ENCODE assay signal across 12 cellular contexts in the genomic region with DNA sequence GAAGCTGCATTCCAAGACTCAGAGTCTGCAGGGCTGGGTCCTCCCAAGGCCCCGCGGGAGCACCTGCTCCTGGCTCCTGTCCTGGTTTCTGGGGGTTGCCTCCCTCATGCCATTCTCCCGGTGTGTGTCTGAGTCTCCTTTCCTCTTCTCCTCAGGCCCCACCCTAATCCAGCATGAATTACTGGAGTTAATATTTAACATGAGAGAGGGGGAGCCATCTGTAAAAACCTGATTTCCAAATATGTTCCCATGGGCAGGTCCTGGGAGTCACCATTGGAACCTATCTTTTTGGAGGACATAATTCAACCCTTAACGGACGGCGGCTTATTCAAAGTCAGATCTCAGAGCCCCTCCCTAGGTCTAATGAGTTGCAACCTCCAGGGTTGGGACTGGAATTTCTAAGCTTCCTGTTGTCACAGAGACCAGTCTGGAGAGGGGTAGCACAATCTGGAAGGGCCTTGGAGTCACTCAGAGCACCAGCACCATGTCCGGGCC. TPM values are rescaled to one million over a fixed set of nuclear protein-coding genes. Genes with fewer than 3 reads are reported as not detected.
DNase-seq lines count a peak whose midpoint lies in the region; ATAC-seq and TF ChIP-seq lines count a peak whose summit lies in the region.
"Had no signal": no experiment of that assay in that cellular context is flagged by ENCODE, and none has a peak within 500 bp of the region (broad histone marks: within the 10 kb centered on the region; RNA-seq: fewer than 3 reads in every experiment).

No MANE protein-coding gene starts in this region.

- CTCF ChIA-PET in activated CD4-positive, alpha-beta T cell treated with anti-CD3 and anti-CD28 coated beads, Interleukin-2, amount 10 ng/mL, durations not matched to agents 7 days and 5 days (lab: Charles Lee): interaction anchor here (1.4 kb wide), 1 partner anchor 9 kb away, joined by 5 read pairs; no protein-coding TSS in a partner anchor

- no peak for TF ChIP-seq CTCF in progenitor cell of endocrine pancreas (IDR thresholded peaks at IDR 0.05; ENCODE audit: unreplicated experiment)

- POLR2A ChIA-PET in activated CD4-positive, alpha-beta T cell treated with anti-CD3 and anti-CD28 coated beads, Interleukin-2, amount 10 ng/mL, durations not matched to agents 7 days and 5 days (lab: Charles Lee): no interaction called here

- peak; percentile 72 for DNase-seq in HT-29 (ENCODE audit: low spot score)
- no peak for DNase-seq in progenitor cell of endocrine pancreas (ENCODE audit: low spot score, unreplicated experiment)
- DNase-seq in T-helper 2 cell: no peak
- no peak for DNase-seq in activated CD4-positive, alpha-beta T cell treated with anti-CD3 and anti-CD28 coated beads, Interleukin-2, amount 10 ng/mL, durations not matched to agents 7 days and 5 days
- DNase-seq: activated T-cell treated with anti-CD3 and anti-CD28 coated beads for 4 hours, DMS 273 treated with DMSO at 0.1 percent for 48 hours, NCI-H69 had no signal

- peaks cover 14% of the 10 kb centered on the region for H3K4me1 Mint-ChIP-seq in progenitor cell of endocrine pancreas (ENCODE audit: low read depth)
- peaks cover 12% of the 10 kb centered on the region for H3K4me1 Mint-ChIP-seq in activated CD4-positive, alpha-beta T cell treated with anti-CD3 and anti-CD28 coated beads, Interleukin-2, amount 10 ng/mL, durations not matched to agents 7 days and 5 days

- H3K27me3 Mint-ChIP-seq in progenitor cell of endocrine pancreas: no peaks in the 10 kb centered on the region
- no peaks in the 10 kb centered on the region for H3K27me3 Mint-ChIP-seq in activated CD4-positive, alpha-beta T cell treated with anti-CD3 and anti-CD28 coated beads, Interleukin-2, amount 10 ng/mL, durations not matched to agents 7 days and 5 days

- H3K27ac Mint-ChIP-seq in progenitor cell of endocrine pancreas: peak overlapping the region; percentile 62
- H3K27ac Mint-ChIP-seq in activated CD4-positive, alpha-beta T cell treated with anti-CD3 and anti-CD28 coated beads, Interleukin-2, amount 10 ng/mL, durations not matched to agents 7 days and 5 days: no peak overlapping the region
- H3K27ac Mint-ChIP-seq: T-helper 1 cell treated with Interleukin-12 subunit alpha and Interleukin-12 subunit beta and Interleukin-4 antibody, amounts not matched to agents 30 μg/mL and 1 μg/mL, for 36 hours had no signal

- no peak overlapping the region for H3K4me3 Mint-ChIP-seq in progenitor cell of endocrine pancreas (ENCODE audit: low read depth)
- H3K4me3 Mint-ChIP-seq in activated CD4-positive, alpha-beta T cell treated with anti-CD3 and anti-CD28 coated beads, Interleukin-2, amount 10 ng/mL, durations not matched to agents 7 days and 5 days: no peak overlapping the region
- H3K4me3 Mint-ChIP-seq: T-helper 1 cell treated with Interleukin-12 subunit alpha and Interleukin-12 subunit beta and Interleukin-4 antibody, amounts not matched to agents 30 μg/mL and 1 μg/mL, for 36 hours had no signal

- ATAC-seq in esophagus mucosa (peak; percentile 39), GM19397 (IDR thresholded peaks at IDR 0.05; ENCODE audit: unreplicated experiment) (no peak)

- H3K9me3 Mint-ChIP-seq in progenitor cell of endocrine pancreas (ENCODE audit: low read depth): no peaks in the 10 kb centered on the region
- no peaks in the 10 kb centered on the region for H3K9me3 Mint-ChIP-seq in activated CD4-positive, alpha-beta T cell treated with anti-CD3 and anti-CD28 coated beads, Interleukin-2, amount 10 ng/mL, durations not matched to agents 7 days and 5 days
- H3K9me3 Mint-ChIP-seq: T-helper 1 cell treated with Interleukin-12 subunit alpha and Interleukin-12 subunit beta and Interleukin-4 antibody, amounts not matched to agents 30 μg/mL and 1 μg/mL, for 36 hours had no signal

- no peaks in the 10 kb centered on the region for H3K36me3 Mint-ChIP-seq in progenitor cell of endocrine pancreas (ENCODE audit: insufficient read depth)
- no peaks in the 10 kb centered on the region for H3K36me3 Mint-ChIP-seq in activated CD4-positive, alpha-beta T cell treated with anti-CD3 and anti-CD28 coated beads, Interleukin-2, amount 10 ng/mL, durations not matched to agents 7 days and 5 days (ENCODE audit: low read depth)

RNA-seq across cellular contexts. Expression of a gene that starts 5.4 kb away (rescaled TPM):
- total RNA-seq in HT-29 (2014; rRNA removed; shearing (Covaris generic)): 0.20 TPM in 1 of 2 replicates, not detected in the other
- total RNA-seq in esophagus mucosa: 0.44 TPM
- not detected in 2 replicates for total RNA-seq in progenitor cell of endocrine pancreas
- not detected for total RNA-seq in activated CD4-positive, alpha-beta T cell treated with anti-CD3 and anti-CD28 coated beads, Interleukin-2, amount 10 ng/mL, durations not matched to agents 7 days and 5 days
- total RNA-seq: mononuclear cell, subcutaneous adipose tissue had no signal

RNA-seq across cellular contexts. Expression of a gene that starts 16.8 kb away (rescaled TPM):
- 225 and 231 TPM in 2 replicates for total RNA-seq in HT-29 (2014; rRNA removed; shearing (Covaris generic))
- total RNA-seq in esophagus mucosa (73.0 TPM), progenitor cell of endocrine pancreas (50.5 and 51.5 TPM in 2 replicates)
- total RNA-seq in activated CD4-positive, alpha-beta T cell treated with anti-CD3 and anti-CD28 coated beads, Interleukin-2, amount 10 ng/mL, durations not matched to agents 7 days and 5 days: 10 to 100 TPM; 49.7 to 57.6 TPM

RNA-seq across cellular contexts. Expression of a gene that starts 21.0 kb away (rescaled TPM):
- 4.1 and 7.2 TPM in 2 replicates for total RNA-seq in HT-29 (2014; rRNA removed; shearing (Covaris generic))
- total RNA-seq in esophagus mucosa: 2.0 TPM
- total RNA-seq in progenitor cell of endocrine pancreas: 0.12 and 0.58 TPM in 2 replicates
- 100 to 1,000 TPM; 331 to 364 TPM for total RNA-seq in activated CD4-positive, alpha-beta T cell treated with anti-CD3 and anti-CD28 coated beads, Interleukin-2, amount 10 ng/mL, durations not matched to agents 7 days and 5 days

RNA-seq across cellular contexts. Expression of a gene that starts 23.0 kb away (rescaled TPM):
- 236 and 238 TPM in 2 replicates for total RNA-seq in HT-29 (2014; rRNA removed; shearing (Covaris generic))
- total RNA-seq in esophagus mucosa (50.2 TPM), progenitor cell of endocrine pancreas (125 and 134 TPM in 2 replicates)
- total RNA-seq in activated CD4-positive, alpha-beta T cell treated with anti-CD3 and anti-CD28 coated beads, Interleukin-2, amount 10 ng/mL, durations not matched to agents 7 days and 5 days: 100 to 1,000 TPM; 414 to 438 TPM

RNA-seq across cellular contexts. Expression of a gene that starts 35.3 kb away (rescaled TPM):
- 379 and 400 TPM in 2 replicates for total RNA-seq in HT-29 (2014; rRNA removed; shearing (Covaris generic))
- total RNA-seq in esophagus mucosa: 33.3 TPM
- total RNA-seq in progenitor cell of endocrine pancreas: 27.9 and 29.1 TPM in 2 replicates
- 100 to 1,000 TPM; 121 to 136 TPM for total RNA-seq in activated CD4-positive, alpha-beta T cell treated with anti-CD3 and anti-CD28 coated beads, Interleukin-2, amount 10 ng/mL, durations not matched to agents 7 days and 5 days

Comparison
In these comparisons a context has a peak if more than half of its experiments do, and no peak if none do; other contexts are left out.
1. RNA of a gene that starts 21.0 kb away (total RNA-seq): 331 to 364 TPM in activated CD4-positive, alpha-beta T cell treated with anti-CD3 and anti-CD28 coated beads, Interleukin-2, amount 10 ng/mL, durations not matched to agents 7 days and 5 days; 4.1 to 7.2 TPM in HT-29, 2.0 TPM in esophagus mucosa (single experiment) and 0.12 to 0.58 TPM in progenitor cell of endocrine pancreas; every median in the first group is over 10 times any median in the second.